ENCODE assay signal across 1 cellular context in the genomic region with DNA sequence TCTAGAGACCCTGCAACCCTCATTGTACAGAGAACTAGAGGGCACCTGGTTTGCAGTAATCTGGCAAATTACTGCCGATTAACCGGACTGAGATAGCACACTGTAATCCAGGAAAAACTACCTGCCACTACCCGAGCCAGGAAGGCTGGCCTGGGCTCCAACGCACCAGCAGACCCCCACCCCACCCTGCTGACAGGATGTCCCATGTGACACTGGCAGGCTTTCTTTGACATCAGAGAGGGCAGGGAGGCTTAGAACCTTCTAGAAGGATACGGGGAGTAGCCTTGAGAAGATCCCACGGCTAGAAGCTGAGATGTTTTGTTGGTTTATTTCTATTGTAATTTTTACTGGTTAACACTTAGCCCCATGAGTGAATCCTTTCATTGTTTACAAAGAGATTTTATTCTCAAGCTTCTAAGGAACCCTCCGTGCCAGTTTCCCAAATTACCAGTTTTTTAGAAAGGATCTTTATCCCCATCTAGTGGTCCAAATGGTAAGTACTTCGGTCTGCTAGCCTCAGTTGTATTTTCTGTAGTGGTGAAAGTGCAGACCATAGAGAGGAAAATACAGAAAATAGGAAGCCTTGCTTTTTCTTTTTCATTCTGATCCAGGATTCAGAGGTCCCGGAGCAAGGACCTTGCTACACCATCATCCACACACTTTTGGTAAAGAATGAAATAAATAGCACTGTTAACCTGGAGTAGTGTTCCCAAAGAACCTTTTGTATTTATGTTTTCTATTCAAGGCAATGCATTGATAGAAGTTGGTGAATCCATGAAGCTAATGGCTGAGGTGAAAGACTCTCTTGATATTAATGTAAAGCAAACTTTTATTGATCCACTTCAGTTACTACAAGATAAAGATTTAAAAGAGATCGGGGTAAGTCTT.
TF ChIP-seq lines count a peak whose summit lies in the region.

No MANE protein-coding gene starts in this region.

TF ChIP-seq in SK-N-SH treated with all-trans-retinoic acid at 6 μM for 48 hours, 23 proteins besides CTCF, POLR2A, EP300 and RAD21 (continued from another document):
- TF ChIP-seq CSRNP3 (CRISPR knock-in tag; IDR thresholded peaks at IDR 0.05) (no peak), TCF4 (CRISPR knock-in tag; IDR thresholded peaks at IDR 0.05; ENCODE audit: borderline replicate concordance) (no peak), BACH2 (CRISPR knock-in tag; IDR thresholded peaks at IDR 0.05; ENCODE audit: borderline replicate concordance) (no peak), ZNF70 (CRISPR knock-in tag; IDR thresholded peaks at IDR 0.05) (no peak), ZFP30 (CRISPR knock-in tag; IDR thresholded peaks at IDR 0.05) (no peak), ARNTL (CRISPR knock-in tag; IDR thresholded peaks at IDR 0.05; ENCODE audit: borderline replicate concordance, low read depth) (no peak), ZNF8 (CRISPR knock-in tag; IDR thresholded peaks at IDR 0.05) (no peak), ZC3H10 (CRISPR knock-in tag; IDR thresholded peaks at IDR 0.05) (no peak), GLIS3 (CRISPR knock-in tag; IDR thresholded peaks at IDR 0.05) (no peak), ISL1 (CRISPR knock-in tag; IDR thresholded peaks at IDR 0.05) (no peak), TSHZ2 (CRISPR knock-in tag; IDR thresholded peaks at IDR 0.05) (no peak), ESRRG (CRISPR knock-in tag; IDR thresholded peaks at IDR 0.05) (no peak), PPARA (CRISPR knock-in tag; IDR thresholded peaks at IDR 0.05; ENCODE audit: borderline replicate concordance) (no peak), OSR1 (CRISPR knock-in tag; IDR thresholded peaks at IDR 0.05) (no peak), ZNF565 (CRISPR knock-in tag; conservative IDR thresholded peaks at IDR 0.05; ENCODE audit: low read depth) (no peak)
- TF ChIP-seq, protein P1, sequence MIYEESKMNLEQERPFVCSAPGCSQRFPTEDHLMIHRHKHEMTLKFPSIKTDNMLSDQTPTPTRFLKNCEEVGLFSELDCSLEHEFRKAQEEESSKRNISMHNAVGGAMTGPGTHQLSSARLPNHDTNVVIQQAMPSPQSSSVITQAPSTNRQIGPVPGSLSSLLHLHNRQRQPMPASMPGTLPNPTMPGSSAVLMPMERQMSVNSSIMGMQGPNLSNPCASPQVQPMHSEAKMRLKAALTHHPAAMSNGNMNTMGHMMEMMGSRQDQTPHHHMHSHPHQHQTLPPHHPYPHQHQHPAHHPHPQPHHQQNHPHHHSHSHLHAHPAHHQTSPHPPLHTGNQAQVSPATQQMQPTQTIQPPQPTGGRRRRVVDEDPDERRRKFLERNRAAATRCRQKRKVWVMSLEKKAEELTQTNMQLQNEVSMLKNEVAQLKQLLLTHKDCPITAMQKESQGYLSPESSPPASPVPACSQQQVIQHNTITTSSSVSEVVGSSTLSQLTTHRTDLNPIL (CRISPR knock-in tag; IDR thresholded peaks at IDR 0.05; ENCODE audit: low read depth), result no peak
- TF ChIP-seq, protein P2, sequence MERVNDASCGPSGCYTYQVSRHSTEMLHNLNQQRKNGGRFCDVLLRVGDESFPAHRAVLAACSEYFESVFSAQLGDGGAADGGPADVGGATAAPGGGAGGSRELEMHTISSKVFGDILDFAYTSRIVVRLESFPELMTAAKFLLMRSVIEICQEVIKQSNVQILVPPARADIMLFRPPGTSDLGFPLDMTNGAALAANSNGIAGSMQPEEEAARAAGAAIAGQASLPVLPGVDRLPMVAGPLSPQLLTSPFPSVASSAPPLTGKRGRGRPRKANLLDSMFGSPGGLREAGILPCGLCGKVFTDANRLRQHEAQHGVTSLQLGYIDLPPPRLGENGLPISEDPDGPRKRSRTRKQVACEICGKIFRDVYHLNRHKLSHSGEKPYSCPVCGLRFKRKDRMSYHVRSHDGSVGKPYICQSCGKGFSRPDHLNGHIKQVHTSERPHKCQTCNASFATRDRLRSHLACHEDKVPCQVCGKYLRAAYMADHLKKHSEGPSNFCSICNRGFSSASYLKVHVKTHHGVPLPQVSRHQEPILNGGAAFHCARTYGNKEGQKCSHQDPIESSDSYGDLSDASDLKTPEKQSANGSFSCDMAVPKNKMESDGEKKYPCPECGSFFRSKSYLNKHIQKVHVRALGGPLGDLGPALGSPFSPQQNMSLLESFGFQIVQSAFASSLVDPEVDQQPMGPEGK (CRISPR knock-in tag; IDR thresholded peaks at IDR 0.05; ENCODE audit: borderline replicate concordance), result no peak
